1 cellular context compared by ENCODE assay signal in the genomic region with DNA sequence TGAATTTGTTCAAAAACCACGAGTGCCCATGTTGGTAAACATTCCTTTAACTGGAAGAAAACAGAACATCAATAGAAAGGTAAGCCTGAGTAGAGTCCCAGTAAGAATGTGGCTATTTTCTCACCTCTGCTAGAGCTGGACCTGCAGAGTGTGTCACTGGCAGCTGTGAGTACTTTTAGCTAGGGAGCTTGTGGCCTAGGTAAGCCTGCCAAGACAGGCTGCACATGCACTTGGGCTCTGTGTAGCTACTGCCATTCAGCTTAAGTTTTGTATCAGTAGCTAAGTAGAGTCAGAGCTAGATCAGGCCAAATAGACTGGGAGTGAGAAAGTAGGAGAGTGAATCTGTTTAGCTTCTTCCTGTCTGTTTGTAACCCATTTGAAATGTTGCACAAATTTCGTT.
TF ChIP-seq lines count a peak whose summit lies in the region.

No MANE protein-coding gene starts in this region.

TF ChIP-seq in K562, 482 proteins besides CTCF, POLR2A, EP300 and RAD21 (continued from another document):
- TF ChIP-seq MLLT1 (IDR thresholded peaks at IDR 0.05) (no peak), MCM3 (IDR thresholded peaks at IDR 0.05) (no peak), PRPF4 (IDR thresholded peaks at IDR 0.05; ENCODE audit: insufficient read depth, low read depth, low read length, poor library complexity, severe bottlenecking) (no peak), ZNF253 (CRISPR knock-in tag; conservative IDR thresholded peaks at IDR 0.05) (no peak)
- TF ChIP-seq, protein P1, sequence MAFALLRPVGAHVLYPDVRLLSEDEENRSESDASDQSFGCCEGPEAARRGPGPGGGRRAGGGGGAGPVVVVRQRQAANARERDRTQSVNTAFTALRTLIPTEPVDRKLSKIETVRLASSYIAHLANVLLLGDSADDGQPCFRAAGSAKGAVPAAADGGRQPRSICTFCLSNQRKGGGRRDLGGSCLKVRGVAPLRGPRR (CRISPR knock-in tag; IDR thresholded peaks at IDR 0.05) = no peak
TF ChIP-seq in K562: peak in this region for 0.
